ENCODE assay signal across 16 cellular contexts in genomic region chr2:230696670-230697069, GRCh38.
"Had no signal": no experiment of that assay in that cellular context is flagged by ENCODE, and none has a peak within 500 bp of the region (broad histone marks: within the 10 kb centered on the region; RNA-seq: fewer than 3 reads in every experiment).

No MANE protein-coding gene starts in this region.

- H3K9me3 ChIP-seq: esophagus muscularis mucosa, gastrocnemius medialis, pancreas, psoas muscle, right atrium auricular region had no signal

- H3K4me1 ChIP-seq: esophagus muscularis mucosa, pancreas, psoas muscle, right atrium auricular region had no signal

- FAIRE-seq: pancreas, TTC549 had no signal

- H3K36me3 ChIP-seq: esophagus muscularis mucosa, gastrocnemius medialis, pancreas, right atrium auricular region had no signal

- DNase-seq: activated CD4-positive, alpha-beta T cell treated with anti-CD3 and anti-CD28 coated beads, Interleukin-2, amount 50 U/mL, for 4 hours; activated gamma-delta T cell treated with Interleukin-2 at 50 U/mL for 16 hours; activated T-cell treated with anti-CD3 and anti-CD28 coated beads for 4 hours; anterior cingulate cortex; effector memory CD4-positive, alpha-beta T cell; gastrocnemius medialis; hippocampal formation; left ventricle myocardium superior; pancreas; psoas muscle; stimulated activated CD4-positive, alpha-beta T cell treated with anti-CD3 and anti-CD28 coated beads, Interleukin-4, amount 100 ng/mL, for 24 hours; stimulated activated naive CD8-positive, alpha-beta T cell treated with anti-CD3 and anti-CD28 coated beads, Interleukin-15, Interleukin-2, amounts not matched to agents 100 U/mL and 50 U/mL, for 24 hours had no signal

- H3K4me3 ChIP-seq: esophagus muscularis mucosa, gastrocnemius medialis, pancreas, psoas muscle, right atrium auricular region had no signal

- ATAC-seq: gastrocnemius medialis; left ventricle myocardium superior; pancreas; psoas muscle; stimulated activated naive CD8-positive, alpha-beta T cell treated with anti-CD3 and anti-CD28 coated beads, Interleukin-15, Interleukin-2, amounts not matched to agents 100 U/mL and 50 U/mL, for 24 hours; WTC11 had no signal

- H3K27ac ChIP-seq: esophagus muscularis mucosa, gastrocnemius medialis, pancreas, psoas muscle, right atrium auricular region had no signal

- H3K27me3 ChIP-seq: esophagus muscularis mucosa, gastrocnemius medialis, pancreas, right atrium auricular region had no signal
